ENCODE assay signal across 9 cellular contexts in the genomic region with DNA sequence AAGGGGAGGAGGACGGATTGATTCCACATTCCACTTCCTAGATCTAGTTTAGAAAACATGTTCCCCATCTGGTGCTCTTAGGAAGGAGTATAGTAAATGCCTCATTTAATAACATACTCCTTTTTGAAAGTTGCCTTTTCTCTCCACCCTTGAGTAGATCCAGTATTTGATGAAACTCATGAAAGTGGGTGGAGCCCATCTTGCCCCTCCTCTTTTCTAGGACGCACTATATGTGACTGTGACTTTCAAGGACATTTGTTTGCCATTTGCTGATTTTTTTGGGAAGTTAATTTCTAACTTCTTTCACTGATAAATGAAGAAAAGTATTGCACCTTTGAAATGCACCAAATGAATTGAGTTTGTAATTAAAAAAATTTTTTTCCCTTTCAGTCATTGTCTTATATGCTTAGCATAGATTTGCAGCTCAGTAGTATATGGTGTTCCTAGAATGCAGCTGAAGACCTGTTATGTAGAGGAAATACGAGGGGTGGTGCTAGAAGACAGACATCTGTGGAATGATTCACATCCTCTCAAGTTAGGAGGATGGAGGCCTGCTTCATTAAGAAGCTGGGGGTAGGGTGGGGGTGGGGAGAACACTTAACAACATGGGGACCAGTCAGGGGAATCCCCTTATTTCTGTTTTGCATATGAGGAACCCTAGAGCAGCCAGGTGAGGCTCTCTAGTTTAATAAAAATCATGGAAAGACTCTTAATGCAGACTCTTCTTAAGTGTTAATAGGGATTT. TPM values are rescaled to one million over a fixed set of nuclear protein-coding genes. Genes with fewer than 3 reads are reported as not detected.
DNase-seq lines count a peak whose midpoint lies in the region; ATAC-seq, FAIRE-seq and TF ChIP-seq lines count a peak whose summit lies in the region.
"Not testable (repeated sequence)": the region's sequence is repeated elsewhere in the genome, so short reads cannot be mapped to it uniquely, and the experiment has no call there.
"Had no signal": no experiment of that assay in that cellular context is flagged by ENCODE, and none has a peak within 500 bp of the region (broad histone marks: within the 10 kb centered on the region; RNA-seq: fewer than 3 reads in every experiment).

No MANE protein-coding gene starts in this region.

- not testable (repeated sequence) for TF ChIP-seq POLR2A in HepG2 (IDR thresholded peaks at IDR 0.05; ENCODE audit: insufficient read depth in 1 of 2, low read depth in 2 of 2, low read length in 2 of 2)

- peak overlapping the region; percentile 29 for H3K4me2 ChIP-seq in GM23338
- H3K4me2 ChIP-seq in HepG2 (ENCODE audit: low read depth, low read length) = not testable (repeated sequence)

- H3K36me3 Mint-ChIP-seq in CD8-positive, alpha-beta memory T cell = peaks cover 5 to 87% (median 28%) of the 10 kb centered on the region in 3 donors
- peaks cover 11% of the 10 kb centered on the region for H3K36me3 Mint-ChIP-seq in GM23338 (ENCODE audit: low read depth)
- H3K36me3 Mint-ChIP-seq in activated B cell treated with CpG ODN at 0.5 μM for 24 hours (ENCODE audit: low read depth) = peaks cover 88% of the 10 kb centered on the region
- peaks cover 95% of the 10 kb centered on the region for H3K36me3 Mint-ChIP-seq in effector memory CD8-positive, alpha-beta T cell (ENCODE audit: insufficient read depth)

- H2AFZ ChIP-seq in GM23338; HepG2 (ENCODE audit: low read length): not testable (repeated sequence)

- TF ChIP-seq EP300 in HepG2 (IDR thresholded peaks at IDR 0.05; ENCODE audit: low read depth in 2 of 2, low read length in 2 of 2); HepG2 (CRISPR knock-in tag; IDR thresholded peaks at IDR 0.05; ENCODE audit: borderline replicate concordance): not testable (repeated sequence)

- H4K20me1 ChIP-seq in GM23338 (replicated peaks; ENCODE audit: insufficient read depth) = not testable (repeated sequence)
- H4K20me1 ChIP-seq in HepG2 (ENCODE audit: insufficient read depth, low read length) = peaks cover 36% of the 10 kb centered on the region

- CTCF ChIA-PET in CD8-positive, alpha-beta memory T cell (lab: Charles Lee) = interaction anchor here (1.1 to 1.5 kb wide), 3 partner anchors 8 to 70 kb away, joined by 3 to 4 read pairs (median 4); no protein-coding TSS in a partner anchor
- CTCF ChIA-PET in activated B cell treated with CpG ODN at 0.5 μM for 24 hours (lab: Charles Lee) = interaction anchor here (0.5 to 1.0 kb wide), 3 partner anchors 14 to 550 kb away, joined by 3 read pairs; no protein-coding TSS in a partner anchor
- CTCF ChIA-PET in HepG2 (lab: Yijun Ruan, JAX; ENCODE audit: low intra/inter-chr PET ratio, low total read pairs) = not testable (repeated sequence)

- WGBS in HepG2 (ENCODE audit: low lambda C conversion rate) = 96% methylated on average over 2 of the region's 3 CpGs

- POLR2A ChIA-PET in CD8-positive, alpha-beta memory T cell (lab: Charles Lee) = interaction anchor here (0.7 to 1.1 kb wide), 2 partner anchors 39 to 68 kb away, joined by 3 read pairs; no protein-coding TSS in a partner anchor
- POLR2A ChIA-PET in activated B cell treated with CpG ODN at 0.5 μM for 24 hours (lab: Charles Lee) = interaction anchor here (0.6 to 3.1 kb wide), 7 partner anchors 12 to 110 kb away, joined by 3 to 28 read pairs (median 4); a partner anchor contains a TSS
- POLR2A ChIA-PET in HepG2 (lab: Yijun Ruan, JAX) = not testable (repeated sequence)

- H3K9me3 ChIP-seq in CD8-positive, alpha-beta memory T cell (ENCODE audit: low read length); HepG2 (ENCODE audit: low read length): not testable (repeated sequence)

- H3K4me1 Mint-ChIP-seq in CD8-positive, alpha-beta memory T cell = peaks cover 65 to 76% (median 75%) of the 10 kb centered on the region in 3 donors
- H3K4me1 Mint-ChIP-seq in GM23338 (peaks cover 63% of the 10 kb centered on the region), activated B cell treated with CpG ODN at 0.5 μM for 24 hours (peaks cover 72% of the 10 kb centered on the region)
- H3K4me1 Mint-ChIP-seq in effector memory CD8-positive, alpha-beta T cell (ENCODE audit: low read depth in 2 of 2) = peaks cover 43 to 68% of the 10 kb centered on the region in 2 donors

- H3F3A ChIP-seq in GM23338 (replicated peaks; ENCODE audit: low read depth) = not testable (repeated sequence)

- peaks cover 48% of the 10 kb centered on the region for H3K4me1 ChIP-seq in CD8-positive, alpha-beta memory T cell (ENCODE audit: insufficient read depth, low read length)
- H3K4me1 ChIP-seq in GM23338 (ENCODE audit: insufficient read depth) = peaks cover 48% of the 10 kb centered on the region
- not testable (repeated sequence) for H3K4me1 ChIP-seq in HepG2 (ENCODE audit: insufficient read depth, low read length)

- peak in 2 of 5 donors; percentile 16 to 41 for DNase-seq in CD8-positive, alpha-beta memory T cell
- DNase-seq in GM23338 (ENCODE audit: low spot score) (peak; percentile 90), NCI-H226 (peak; percentile 70)
- not testable (repeated sequence) for DNase-seq in activated B cell treated with CpG ODN at 0.5 μM for 24 hours; effector memory CD8-positive, alpha-beta T cell; HepG2 (ENCODE audit: low spot score)
- DNase-seq in activated gamma-delta T cell treated with anti-CD3 and anti-CD28 coated beads, Interleukin-2, amount 50 U/mL, for 16 hours (ENCODE audit: low read depth) = peak; percentile 15
- DNase-seq in stimulated activated CD4-positive, alpha-beta T cell treated with anti-CD3 and anti-CD28 coated beads, TNF-alpha, amount 100 ng/mL, for 24 hours (ENCODE audit: low read depth in 3 of 3) = peak; percentile 18 to 39 (median 20)

- peak overlapping the region in 7 of 8 donors; percentile 8 to 77 (median 39) for H3K27ac Mint-ChIP-seq in CD8-positive, alpha-beta memory T cell
- H3K27ac Mint-ChIP-seq in GM23338 (peak overlapping the region; percentile 88), activated B cell treated with CpG ODN at 0.5 μM for 24 hours (peak overlapping the region; percentile 32)
- peak overlapping the region; percentile 48 to 66 for H3K27ac Mint-ChIP-seq in effector memory CD8-positive, alpha-beta T cell

- TSS peak; percentile 60 for BruUV-seq in HepG2 (replicated peaks; lab: Mats Ljungman, UMichigan)

- peaks cover 36% of the 10 kb centered on the region for H3K36me3 ChIP-seq in CD8-positive, alpha-beta memory T cell (ENCODE audit: insufficient read depth, low read length)
- not testable (repeated sequence) for H3K36me3 ChIP-seq in GM23338 (ENCODE audit: insufficient read depth)
- H3K36me3 ChIP-seq in HepG2 (replicated peaks in 1 of 2; ENCODE audit: control insufficient read depth in 1 of 2, insufficient read depth in 2 of 2, low read length in 2 of 2) = peaks cover 12 to 77% of the 10 kb centered on the region in 2 experiments

- H3K4me3 ChIP-seq in CD8-positive, alpha-beta memory T cell (ENCODE audit: low read length); HepG2 (replicated peaks in 1 of 3; ENCODE audit: insufficient read depth in 1 of 3, low read depth in 2 of 3, low read length in 3 of 3): not testable (repeated sequence)
- 0 out of 2 replicates have a peak overlapping the region, but pooled peaks have one; percentile 1 for H3K4me3 ChIP-seq in GM23338

- not testable (repeated sequence) for H3K9me3 Mint-ChIP-seq in CD8-positive, alpha-beta memory T cell; GM23338; activated B cell treated with CpG ODN at 0.5 μM for 24 hours; effector memory CD8-positive, alpha-beta T cell

- peak in 1 of 2 experiments; percentile 20; a peak in 1 of 4 replicates for TF ChIP-seq CTCF in GM23338 (conservative IDR thresholded peaks at IDR 0.05; ENCODE audit: low read depth in 2 of 2)
- TF ChIP-seq CTCF in activated B cell treated with CpG ODN at 0.5 μM for 24 hours (IDR thresholded peaks at IDR 0.05); HepG2 (CRISPR knock-in tag; IDR thresholded peaks at IDR 0.05): not testable (repeated sequence)

- H3K27ac ChIP-seq in CD8-positive, alpha-beta memory T cell (ENCODE audit: low read depth, low read length); HepG2 (ENCODE audit: extremely low read length, insufficient read depth, low read length): not testable (repeated sequence)
- H3K27ac ChIP-seq in GM23338 (ENCODE audit: low read depth) = peak overlapping the region; percentile 79

- intact Hi-C loops in activated B cell treated with CpG ODN at 0.5 μM for 24 hours (cut with micrococcal nuclease) = loop anchor here (1.0 to 5.0 kb wide), 3 partner anchors 40 to 550 kb away; a partner anchor contains a TSS
- intact Hi-C loops in HepG2 (cut with micrococcal nuclease; ENCODE audit: unreplicated experiment) = not testable (repeated sequence)

- H3K79me2 ChIP-seq in GM23338 (replicated peaks; ENCODE audit: insufficient read depth) (peaks cover 61% of the 10 kb centered on the region), HepG2 (ENCODE audit: insufficient read depth, low read length) (peaks cover 36% of the 10 kb centered on the region)

- not testable (repeated sequence) for H3K9me2 ChIP-seq in GM23338 (ENCODE audit: insufficient read depth)

- peak overlapping the region in 1 of 7 donors; percentile 41 for H3K4me3 Mint-ChIP-seq in CD8-positive, alpha-beta memory T cell
- H3K4me3 Mint-ChIP-seq in GM23338, activated B cell treated with CpG ODN at 0.5 μM for 24 hours: not testable (repeated sequence)
- peak overlapping the region in 1 of 2 donors; percentile 23 for H3K4me3 Mint-ChIP-seq in effector memory CD8-positive, alpha-beta T cell

- H3K27me3 Mint-ChIP-seq in CD8-positive, alpha-beta memory T cell; GM23338 (ENCODE audit: insufficient read depth, low read depth, poor library complexity); activated B cell treated with CpG ODN at 0.5 μM for 24 hours; effector memory CD8-positive, alpha-beta T cell: not testable (repeated sequence)

- not testable (repeated sequence) for FAIRE-seq in HepG2 (lab: Jason Lieb, UNC)

- in situ Hi-C loops in HepG2 (cut with HindIII; ENCODE audit: extremely low pct_ligation_motif_present, low pct_unique_long_range_greater_than_20kb) = not testable (repeated sequence)

- ATAC-seq in GM23338 = peak; percentile 75
- peak; percentile 93 for ATAC-seq in activated B cell treated with CpG ODN at 0.5 μM for 24 hours (ENCODE audit: low read depth)
- ATAC-seq in effector memory CD8-positive, alpha-beta T cell (replicated peaks) = peak; percentile 80
- ATAC-seq in HepG2 = not testable (repeated sequence)

- H3K27me3 ChIP-seq in CD8-positive, alpha-beta memory T cell (ENCODE audit: insufficient read depth, low read length, poor library complexity, severe bottlenecking); GM23338 (ENCODE audit: insufficient read depth); HepG2 (ENCODE audit: control insufficient read depth in 1 of 2, insufficient read depth in 2 of 2, low read length in 2 of 2): not testable (repeated sequence)

- H3K9ac ChIP-seq in HepG2 (ENCODE audit: insufficient read depth, low read depth, low read length) = not testable (repeated sequence)

- not testable (repeated sequence) for TF ChIP-seq RAD21 in HepG2 (CRISPR knock-in tag; IDR thresholded peaks at IDR 0.05)

RNA-seq across cellular contexts. Expression of a gene that starts 39.7 kb away (rescaled TPM):
- total RNA-seq in CD8-positive, alpha-beta memory T cell = 100 to 1,000 TPM; 317 to 347 TPM
- 294 TPM for polyA plus RNA-seq in CD8-positive, alpha-beta memory T cell
- total RNA-seq in GM23338 (2014; rRNA removed; shearing (Covaris generic)) = 168 and 184 TPM in 2 replicates
- polyA plus RNA-seq in GM23338 (2016; fragmentation: Nextera tagmentation; extraction: Ambion mirVana) (118 and 119 TPM in 2 replicates), HepG2 (2011; rRNA removed) (101 and 138 TPM in 2 replicates)
- total RNA-seq in activated B cell treated with CpG ODN at 0.5 μM for 24 hours (310 and 324 TPM in 2 replicates), HepG2 (2016; rRNA removed; fragmentation: Illumina TruSeq; extraction: Trizol) (237 and 358 TPM in 2 replicates)
- total RNA-seq in HepG2 (2016; cell fraction: cytosol; rRNA removed; fragmentation: Illumina TruSeq; extraction: Trizol; ENCODE audit: low read depth) = 58.8 and 63.4 TPM in 2 replicates
- total RNA-seq in HepG2 (2016; cell fraction: insoluble cytoplasmic fraction; rRNA removed; fragmentation: Illumina TruSeq; extraction: Trizol) = 235 and 352 TPM in 2 replicates
- total RNA-seq in HepG2 (2016; cell fraction: membrane; rRNA removed; fragmentation: Illumina TruSeq; extraction: Trizol) = 100 and 105 TPM in 2 replicates
- 82.8 and 91.5 TPM in 2 replicates for total RNA-seq in HepG2 (2016; cell fraction: nucleus; rRNA removed; fragmentation: Illumina TruSeq; extraction: Trizol)
- 72.7 and 116 TPM in 2 replicates for polyA plus RNA-seq in HepG2 (2011; cell fraction: cytosol; rRNA removed)
- 20.5 and 33.7 TPM in 2 replicates for polyA plus RNA-seq in HepG2 (2011; cell fraction: nucleus; rRNA removed)
- polyA plus RNA-seq in HepG2 (2012) = 197 and 216 TPM in 2 replicates
- 20.7 and 25.5 TPM in 2 replicates for polyA plus RNA-seq in HepG2 (2016; cell fraction: cytosol; fragmentation: Illumina TruSeq; extraction: Trizol; ENCODE audit: low read depth)
- polyA plus RNA-seq in HepG2 (2016; cell fraction: insoluble cytoplasmic fraction; fragmentation: Illumina TruSeq; extraction: Trizol; ENCODE audit: low read depth) = 336 and 350 TPM in 2 replicates
- polyA plus RNA-seq in HepG2 (2016; cell fraction: membrane; fragmentation: Illumina TruSeq; extraction: Trizol; ENCODE audit: low read depth) = 55.2 and 56.7 TPM in 2 replicates
- 102 and 112 TPM in 2 replicates for polyA plus RNA-seq in HepG2 (2016; cell fraction: nucleus; fragmentation: Illumina TruSeq; extraction: Trizol; ENCODE audit: insufficient read depth, low read depth)
- polyA minus RNA-seq in HepG2 (2011; rRNA and poly(A)+ RNA removed; ENCODE audit: low replicate concordance) = 81.6 and 140 TPM in 2 replicates
- polyA minus RNA-seq in HepG2 (2011; cell fraction: cytosol; rRNA and poly(A)+ RNA removed) = 96.1 and 107 TPM in 2 replicates
- polyA minus RNA-seq in HepG2 (2011; cell fraction: nucleus; rRNA and poly(A)+ RNA removed) = 31.8 and 39.2 TPM in 2 replicates

RNA-seq across cellular contexts. Expression of a gene that starts 50.7 kb away (rescaled TPM):
- total RNA-seq in CD8-positive, alpha-beta memory T cell = not detected
- 0.08 TPM for polyA plus RNA-seq in CD8-positive, alpha-beta memory T cell
- total RNA-seq in GM23338 (2014; rRNA removed; shearing (Covaris generic)) = 0.59 TPM in 1 of 2 replicates, not detected in the other
- 0.26 and 0.79 TPM in 2 replicates for polyA plus RNA-seq in GM23338 (2016; fragmentation: Nextera tagmentation; extraction: Ambion mirVana)
- total RNA-seq in activated B cell treated with CpG ODN at 0.5 μM for 24 hours = 6.5 and 7.9 TPM in 2 replicates
- total RNA-seq in HepG2 (2016; rRNA removed; fragmentation: Illumina TruSeq; extraction: Trizol) = not detected in 2 replicates
- not detected in 2 replicates for total RNA-seq in HepG2 (2016; cell fraction: cytosol; rRNA removed; fragmentation: Illumina TruSeq; extraction: Trizol; ENCODE audit: low read depth)
- total RNA-seq in HepG2 (2016; cell fraction: insoluble cytoplasmic fraction; rRNA removed; fragmentation: Illumina TruSeq; extraction: Trizol) = not detected in 2 replicates
- total RNA-seq in HepG2 (2016; cell fraction: membrane; rRNA removed; fragmentation: Illumina TruSeq; extraction: Trizol) = not detected in 2 replicates
- total RNA-seq in HepG2 (2016; cell fraction: nucleus; rRNA removed; fragmentation: Illumina TruSeq; extraction: Trizol) = not detected in 2 replicates
- not detected in 2 replicates for polyA plus RNA-seq in HepG2 (2011; rRNA removed)
- polyA plus RNA-seq in HepG2 (2011; cell fraction: cytosol; rRNA removed) = not detected in 2 replicates
- not detected in 2 replicates for polyA plus RNA-seq in HepG2 (2011; cell fraction: nucleus; rRNA removed)
- 0.05 and 0.11 TPM in 2 replicates for polyA plus RNA-seq in HepG2 (2012)
- not detected in 2 replicates for polyA plus RNA-seq in HepG2 (2016; cell fraction: cytosol; fragmentation: Illumina TruSeq; extraction: Trizol; ENCODE audit: low read depth)
- polyA plus RNA-seq in HepG2 (2016; cell fraction: insoluble cytoplasmic fraction; fragmentation: Illumina TruSeq; extraction: Trizol; ENCODE audit: low read depth) = not detected in 2 replicates
- not detected in 2 replicates for polyA plus RNA-seq in HepG2 (2016; cell fraction: membrane; fragmentation: Illumina TruSeq; extraction: Trizol; ENCODE audit: low read depth)
- polyA plus RNA-seq in HepG2 (2016; cell fraction: nucleus; fragmentation: Illumina TruSeq; extraction: Trizol; ENCODE audit: insufficient read depth, low read depth) = not detected in 2 replicates
- polyA minus RNA-seq in HepG2 (2011; rRNA and poly(A)+ RNA removed; ENCODE audit: low replicate concordance) = 0.12 TPM in 1 of 2 replicates, not detected in the other
- not detected in 2 replicates for polyA minus RNA-seq in HepG2 (2011; cell fraction: cytosol; rRNA and poly(A)+ RNA removed)
- not detected in 2 replicates for polyA minus RNA-seq in HepG2 (2011; cell fraction: nucleus; rRNA and poly(A)+ RNA removed)
- total RNA-seq: thoracic aorta had no signal

Comparison
In these comparisons a context has a peak if more than half of its experiments do, and no peak if none do; other contexts are left out.
1. H3K27ac Mint-ChIP-seq: peak in every context shown above with its lines; median percentile 88 in GM23338; 57 in effector memory CD8-positive, alpha-beta T cell; 39 in CD8-positive, alpha-beta memory T cell; 32 in activated B cell treated with CpG ODN at 0.5 μM for 24 hours.